In genomic region chr2:96664366-96664765, GRCh38 we compare ENCODE assay signal across 19 cellular contexts. TPM values are rescaled to one million over a fixed set of nuclear protein-coding genes. Genes with fewer than 3 reads are reported as not detected.
DNase-seq lines count a peak whose midpoint lies in the region; ATAC-seq, FAIRE-seq and TF ChIP-seq lines count a peak whose summit lies in the region.
"Had no signal": no experiment of that assay in that cellular context is flagged by ENCODE, and none has a peak within 500 bp of the region (broad histone marks: within the 10 kb centered on the region; RNA-seq: fewer than 3 reads in every experiment).

No MANE protein-coding gene starts in this region.

- TF ChIP-seq EP300 in K562 (IDR thresholded peaks at IDR 0.05; ENCODE audit: low read length): no peak

- H3K27me3 ChIP-seq in HL-60 (ENCODE audit: insufficient read depth, poor library complexity, severe bottlenecking) (no peaks in the 10 kb centered on the region), K562 (ENCODE audit: control insufficient read depth in 2 of 2, insufficient read depth in 2 of 2, low read length in 2 of 2) (peaks cover 9 to 28% of the 10 kb centered on the region in 2 experiments), hepatocyte (no peaks in the 10 kb centered on the region), thoracic aorta (replicated peaks; ENCODE audit: insufficient read depth) (no peaks in the 10 kb centered on the region), right lobe of liver (no peaks in the 10 kb centered on the region)
- H3K27me3 ChIP-seq: ascending aorta, BE2C had no signal

- CTCF ChIA-PET in K562 (lab: Yijun Ruan, JAX; ENCODE audit: low intra/inter-chr PET ratio): no interaction called here

- POLR2A ChIA-PET in K562 (lab: Yijun Ruan, JAX): interaction anchor here (0.6 to 1.9 kb wide), 3 partner anchors 9 to 33 kb away, joined by 3 to 8 read pairs (median 3); no protein-coding TSS in a partner anchor

- H3K9ac ChIP-seq in K562 (ENCODE audit: insufficient read depth in 1 of 2, low read depth in 2 of 2, low read length in 2 of 2): no peak overlapping the region

- TF ChIP-seq RAD21 in K562 (CRISPR knock-in tag; conservative IDR thresholded peaks at IDR 0.05 in 1 of 2, IDR thresholded peaks at IDR 0.05 in 1 of 2): no peak

- peak overlapping the region; percentile 48; the same call in 1 of the 2 replicates for H3K27ac ChIP-seq in HL-60 (replicated peaks)
- no peak overlapping the region for H3K27ac ChIP-seq in K562 (ENCODE audit: extremely low read depth, low read depth, low read length)
- peak overlapping the region; percentile 84 for H3K27ac ChIP-seq in hepatocyte
- H3K27ac ChIP-seq in thoracic aorta: peak overlapping the region; percentile 65 to 83
- no peak overlapping the region for H3K27ac ChIP-seq in right lobe of liver
- H3K27ac ChIP-seq: SJCRH30 had no signal

- no peaks in the 10 kb centered on the region for H3K36me3 ChIP-seq in K562 (ENCODE audit: control insufficient read depth, insufficient read depth, low read length)
- no peaks in the 10 kb centered on the region for H3K36me3 ChIP-seq in hepatocyte (replicated peaks; ENCODE audit: insufficient read depth, low read depth)
- no peaks in the 10 kb centered on the region for H3K36me3 ChIP-seq in thoracic aorta
- no peaks in the 10 kb centered on the region for H3K36me3 ChIP-seq in right lobe of liver
- H3K36me3 ChIP-seq: ascending aorta, BE2C, SJCRH30 had no signal

- H3K4me2 ChIP-seq in K562 (ENCODE audit: insufficient read depth, low read length): no peak overlapping the region
- H3K4me2 ChIP-seq in hepatocyte: no peak overlapping the region

- H2AFZ ChIP-seq in K562 (ENCODE audit: low read depth, low read length) (no peak overlapping the region), hepatocyte (no peak overlapping the region)

- no peak for ATAC-seq in K562
- no peak for ATAC-seq in thoracic aorta (ENCODE audit: insufficient number of reproducible peaks, low FRiP score, low read depth)
- no peak for ATAC-seq in right lobe of liver
- ATAC-seq: left colon had no signal

- no peaks in the 10 kb centered on the region; a peak in 1 of 5 replicates for H3K4me1 ChIP-seq in K562 (replicated peaks in 1 of 2; ENCODE audit: control insufficient read depth in 2 of 2, insufficient read depth in 2 of 2, low read length in 2 of 2)
- peaks cover 4% of the 10 kb centered on the region for H3K4me1 ChIP-seq in hepatocyte (ENCODE audit: insufficient read depth)
- H3K4me1 ChIP-seq in thoracic aorta (ENCODE audit: control insufficient read depth in 1 of 2, low read depth in 2 of 2): peaks cover 13 to 18% of the 10 kb centered on the region in 2 donors
- no peaks in the 10 kb centered on the region for H3K4me1 ChIP-seq in right lobe of liver
- H3K4me1 ChIP-seq: BE2C, SJCRH30 had no signal

- TF ChIP-seq CTCF in HL-60 (IDR thresholded peaks at IDR 0.05; ENCODE audit: insufficient read depth, low read length) (no peak), K562 (IDR thresholded peaks at IDR 0.05 in 2 of 3, conservative IDR thresholded peaks at IDR 0.05 in 1 of 3; ENCODE audit: insufficient read depth in 2 of 3, low read depth in 1 of 3, low read length in 3 of 3) (no peak), hepatocyte (IDR thresholded peaks at IDR 0.05; ENCODE audit: poor library complexity) (no peak), thoracic aorta (IDR thresholded peaks at IDR 0.05) (no peak), right lobe of liver (IDR thresholded peaks at IDR 0.05) (no peak)

- FAIRE-seq in K562 (lab: Jason Lieb, UNC): no peak

- H3K9me3 ChIP-seq in K562 (replicated peaks; ENCODE audit: control insufficient read depth, insufficient read depth, low read depth, low read length): peaks cover 4% of the 10 kb centered on the region; the same call in 1 of the 2 replicates
- no peaks in the 10 kb centered on the region for H3K9me3 ChIP-seq in hepatocyte (ENCODE audit: low read depth)
- no peaks in the 10 kb centered on the region for H3K9me3 ChIP-seq in thoracic aorta
- H3K9me3 ChIP-seq in right lobe of liver: no peaks in the 10 kb centered on the region
- H3K9me3 ChIP-seq: ascending aorta, BE2C had no signal

- in situ Hi-C loops in K562 (cut with MboI): no loop called here

- 13% methylated on average over 3 of the region's 3 CpGs for WGBS in K562 (ENCODE audit: insufficient coverage, low coverage, missing lambda C conversion rate)
- 92% methylated on average over 3 of the region's 3 CpGs for WGBS in hepatocyte (ENCODE audit: low lambda C conversion rate, missing lambda C conversion rate)
- WGBS in right lobe of liver (ENCODE audit: insufficient coverage, low coverage, low lambda C conversion rate, missing lambda C conversion rate): 70% methylated on average over 3 of the region's 3 CpGs

- H3K9me1 ChIP-seq in K562 (ENCODE audit: control insufficient read depth, insufficient read depth, low read length): no peaks in the 10 kb centered on the region

- no TSS peak for BruUV-seq in K562 (replicated peaks; lab: Mats Ljungman, UMichigan)

- no peaks in the 10 kb centered on the region for H3K9me2 ChIP-seq in hepatocyte (replicated peaks; ENCODE audit: insufficient read depth)

- DNase-seq in HL-60 (ENCODE audit: low read depth in 1 of 2, low spot score in 1 of 2) (no peak), K562 (ENCODE audit: extremely low read depth in 1 of 4, low spot score in 3 of 4) (no peak), hepatocyte (ENCODE audit: low spot score) (no peak), thoracic aorta (ENCODE audit: low spot score) (no peak), OCI-M2 (lab: John Stamatoyannopoulos, UW; ENCODE audit: unreplicated experiment) (no peak), NCI-H2196 treated with DMSO at 0.1 percent for 48 hours (lab: John Stamatoyannopoulos, UW; ENCODE audit: unreplicated experiment) (no peak), right lobe of liver (no peak)
- DNase-seq: activated CD4-positive, alpha-beta memory T cell treated with anti-CD3 and anti-CD28 coated beads for 36 hours; activated naive CD4-positive, alpha-beta T cell treated with Interleukin-2 at 50 U/mL for 16 hours; activated T-cell treated with anti-CD3 and anti-CD28 coated beads for 4 hours; BE2C; left colon; NCI-H146; NCI-H774; SJCRH30; T-helper 2 cell had no signal

- H3K4me3 ChIP-seq in HL-60 (replicated peaks; ENCODE audit: insufficient read depth, low read length): no peak overlapping the region
- H3K4me3 ChIP-seq in K562: no peak overlapping the region
- no peak overlapping the region for H3K4me3 ChIP-seq in hepatocyte
- H3K4me3 ChIP-seq in thoracic aorta: no peak overlapping the region
- no peak overlapping the region for H3K4me3 ChIP-seq in right lobe of liver
- H3K4me3 ChIP-seq: ascending aorta, SJCRH30 had no signal

- TF ChIP-seq POLR2A in K562 (conservative IDR thresholded peaks at IDR 0.05): no peak
- no peak for TF ChIP-seq POLR2A in right lobe of liver (IDR thresholded peaks at IDR 0.05)

- H4K20me1 ChIP-seq in K562 (replicated peaks; ENCODE audit: control insufficient read depth, insufficient read depth, low read length) (no peaks in the 10 kb centered on the region), hepatocyte (ENCODE audit: insufficient read depth, poor library complexity, severe bottlenecking) (no peaks in the 10 kb centered on the region)

- intact Hi-C loops in K562 (cut with micrococcal nuclease): no loop called here
- intact Hi-C loops in right lobe of liver (cut with DNase I): no loop called here

- H3K79me2 ChIP-seq in K562 (ENCODE audit: control insufficient read depth, insufficient read depth, low read length) (no peaks in the 10 kb centered on the region), hepatocyte (no peaks in the 10 kb centered on the region)

RNA-seq across cellular contexts. Expression of gene FER1L5, which starts 21.8 kb away (rescaled TPM):
- 0.19 TPM in 1 of 2 replicates, not detected in the other for total RNA-seq in K562 (2011; cell fraction: chromatin; rRNA removed; ENCODE audit: low replicate concordance)
- total RNA-seq in K562 (2011; cell fraction: nucleolus; rRNA removed): not detected in 2 replicates
- not detected in 2 replicates for total RNA-seq in K562 (2011; cell fraction: nucleoplasm; rRNA removed)
- not detected in 2 replicates for total RNA-seq in K562 (2014; rRNA removed)
- not detected in 2 replicates for total RNA-seq in K562 (2014; rRNA removed; fragmentation: Illumina TruSeq; extraction: Trizol)
- not detected in 2 replicates for total RNA-seq in K562 (2015; rRNA removed; fragmentation: Illumina TruSeq; extraction: Trizol)
- total RNA-seq in K562 (2021): not detected in 2 replicates
- 0.01 TPM in 1 of 2 replicates, not detected in the other for polyA plus RNA-seq in K562 (2011; rRNA removed)
- polyA plus RNA-seq in K562 (2011; cell fraction: cytosol; rRNA removed): not detected in 2 replicates
- polyA plus RNA-seq in K562 (2011; cell fraction: nucleus; rRNA removed): not detected in 2 replicates
- polyA plus RNA-seq in K562 (2012): not detected in 2 replicates
- not detected in 2 replicates for polyA plus RNA-seq in K562 (2014; fragmentation: Illumina TruSeq; extraction: Trizol)
- under 1 TPM; 0.01 TPM for polyA plus RNA-seq in K562 (2014; fragmentation: Nextera tagmentation; extraction: Ambion mirVana)
- not detected in 2 replicates for polyA plus RNA-seq in K562 (2014; rRNA removed)
- polyA minus RNA-seq in K562 (2011; rRNA and poly(A)+ RNA removed): 0.03 TPM in 1 of 2 replicates, not detected in the other
- polyA minus RNA-seq in K562 (2011; cell fraction: cytosol; rRNA and poly(A)+ RNA removed): not detected in 2 replicates
- not detected in 2 replicates for polyA minus RNA-seq in K562 (2011; cell fraction: nucleus; rRNA and poly(A)+ RNA removed)
- total RNA-seq in hepatocyte: 0.10 and 0.28 TPM in 2 replicates
- 0.21 and 0.33 TPM in 2 replicates for polyA plus RNA-seq in hepatocyte
- not detected for total RNA-seq in thoracic aorta
- total RNA-seq in right lobe of liver: not detected
- total RNA-seq: activated CD4-positive, alpha-beta memory T cell treated with anti-CD3 and anti-CD28 coated beads for 36 hours; ascending aorta; Calu3; endothelial cell of umbilical vein had no signal
- polyA plus RNA-seq: endothelial cell of umbilical vein had no signal

RNA-seq across cellular contexts. Expression of gene KANSL3, which starts 26.3 kb away (rescaled TPM):
- 185 and 224 TPM in 2 replicates for total RNA-seq in K562 (2011; cell fraction: chromatin; rRNA removed; ENCODE audit: low replicate concordance)
- total RNA-seq in K562 (2011; cell fraction: nucleolus; rRNA removed): 117 and 128 TPM in 2 replicates
- total RNA-seq in K562 (2011; cell fraction: nucleoplasm; rRNA removed): 131 and 167 TPM in 2 replicates
- total RNA-seq in K562 (2014; rRNA removed) (32.8 and 34.4 TPM in 2 replicates), K562 (2014; rRNA removed; fragmentation: Illumina TruSeq; extraction: Trizol) (25.5 and 29.1 TPM in 2 replicates), K562 (2015; rRNA removed; fragmentation: Illumina TruSeq; extraction: Trizol) (30.0 and 31.1 TPM in 2 replicates), K562 (2021) (43.7 and 46.2 TPM in 2 replicates), hepatocyte (26.7 and 27.7 TPM in 2 replicates), thoracic aorta (10 to 100 TPM; 60.2 to 73.4 TPM), right lobe of liver (10 to 100 TPM; 17.3 to 29.3 (median 21.6) TPM)
- polyA plus RNA-seq in K562 (2011; rRNA removed) (27.1 and 35.5 TPM in 2 replicates), K562 (2014; fragmentation: Illumina TruSeq; extraction: Trizol) (33.8 and 36.5 TPM in 2 replicates), K562 (2014; fragmentation: Nextera tagmentation; extraction: Ambion mirVana) (10 to 100 TPM; 11.3 to 20.1 TPM), K562 (2014; rRNA removed) (27.9 and 31.3 TPM in 2 replicates), hepatocyte (18.4 and 20.4 TPM in 2 replicates)
- polyA plus RNA-seq in K562 (2011; cell fraction: cytosol; rRNA removed): 28.7 and 29.0 TPM in 2 replicates
- polyA plus RNA-seq in K562 (2011; cell fraction: nucleus; rRNA removed): 80.3 and 95.3 TPM in 2 replicates
- 35.6 and 36.3 TPM in 2 replicates for polyA plus RNA-seq in K562 (2012)
- 62.4 and 65.0 TPM in 2 replicates for polyA minus RNA-seq in K562 (2011; rRNA and poly(A)+ RNA removed)
- polyA minus RNA-seq in K562 (2011; cell fraction: cytosol; rRNA and poly(A)+ RNA removed): 25.7 and 31.9 TPM in 2 replicates
- polyA minus RNA-seq in K562 (2011; cell fraction: nucleus; rRNA and poly(A)+ RNA removed): 55.6 and 71.6 TPM in 2 replicates

Comparison
In these comparisons a context has a peak if more than half of its experiments do, and no peak if none do; other contexts are left out.
1. H3K27ac ChIP-seq: peak in HL-60 (single experiment), hepatocyte (single experiment) and thoracic aorta (2 of 2); none in K562 (single experiment) and right lobe of liver (0 of 3).